ENCODE assay signal across 1 cellular context in genomic region chr2:206082298-206082843, GRCh38.
TF ChIP-seq lines count a peak whose summit lies in the region.

No MANE protein-coding gene starts in this region.

TF ChIP-seq in H1, 55 proteins besides CTCF, POLR2A, EP300 and RAD21:
- no peak for TF ChIP-seq JUN (IDR thresholded peaks at IDR 0.05; ENCODE audit: low read depth, low read length)
- TF ChIP-seq POLR2AphosphoS5 (IDR thresholded peaks at IDR 0.05; ENCODE audit: low read depth, low read length) = peak; percentile 39; the same call in 1 of the 2 replicates
- TF ChIP-seq MAX (IDR thresholded peaks at IDR 0.05) = no peak
- no peak for TF ChIP-seq TCF12 (IDR thresholded peaks at IDR 0.05; ENCODE audit: low read depth, low read length)
- TF ChIP-seq CHD1 (IDR thresholded peaks at IDR 0.05; ENCODE audit: low read depth, low read length) = no peak
- TF ChIP-seq CHD7 (IDR thresholded peaks at IDR 0.05; ENCODE audit: insufficient replicate concordance, low read length) = peak; percentile 47
- TF ChIP-seq CREB1 (IDR thresholded peaks at IDR 0.05) = no peak
- TF ChIP-seq MAFK (IDR thresholded peaks at IDR 0.05; ENCODE audit: low read depth, low read length) = no peak
- TF ChIP-seq USF2 (IDR thresholded peaks at IDR 0.05; ENCODE audit: low read length) = no peak
- no peak for TF ChIP-seq YY1 (IDR thresholded peaks at IDR 0.05; ENCODE audit: low read depth, low read length)
- TF ChIP-seq ASH2L (IDR thresholded peaks at IDR 0.05; ENCODE audit: low read length) = peak; percentile 48
- TF ChIP-seq SP4 (IDR thresholded peaks at IDR 0.05; ENCODE audit: low read length) = no peak
